ENCODE assay signal across 8 cellular contexts in genomic region chr17:72119963-72120877, GRCh38. TPM values are rescaled to one million over a fixed set of nuclear protein-coding genes. Genes with fewer than 3 reads are reported as not detected.
A peak's percentile ranks its signal among the peaks of the same experiment; 100 is the strongest.
DNase-seq lines count a peak whose midpoint lies in the region; ATAC-seq lines count a peak whose summit lies in the region.

No MANE protein-coding gene starts in this region.

- ATAC-seq in GM19351 (IDR thresholded peaks at IDR 0.05; ENCODE audit: unreplicated experiment), result peak; percentile 5
- ATAC-seq in naive thymus-derived CD4-positive, alpha-beta T cell, result no peak
- ATAC-seq in stimulated activated naive CD8-positive, alpha-beta T cell treated with anti-CD3 and anti-CD28 coated beads, Interleukin-15, Interleukin-2, amounts not matched to agents 100 U/mL and 50 U/mL, for 24 hours, result no peak

- H3K4me1 ChIP-seq in ACC112 (ENCODE audit: control insufficient read depth, insufficient read depth, low read length, unreplicated experiment) (peaks cover 12% of the 10 kb centered on the region), NT2/D1 (ENCODE audit: insufficient read depth, insufficient read length) (peaks cover 9% of the 10 kb centered on the region)
- H3K4me1 ChIP-seq in naive thymus-derived CD4-positive, alpha-beta T cell (ENCODE audit: control insufficient read depth in 2 of 2, insufficient read depth in 2 of 2, low read length in 2 of 2), result no peaks in the 10 kb centered on the region

- H3K27ac Mint-ChIP-seq in naive thymus-derived CD4-positive, alpha-beta T cell, result peak overlapping the region in 1 of 9 donors; percentile 55

- H3K27me3 Mint-ChIP-seq in naive thymus-derived CD4-positive, alpha-beta T cell, result peaks cover 63 to 80% (median 75%) of the 10 kb centered on the region in 5 donors

- H3K4me3 ChIP-seq in ACC112 (ENCODE audit: low read depth, low read length) (peak overlapping the region; percentile 80), NT2/D1 (ENCODE audit: insufficient read length, low read depth) (peak overlapping the region; percentile 55)
- H3K4me3 ChIP-seq in naive thymus-derived CD4-positive, alpha-beta T cell (ENCODE audit: low read length), result no peak overlapping the region

- peaks cover 8 to 29% (median 14%) of the 10 kb centered on the region in 7 donors for H3K4me1 Mint-ChIP-seq in naive thymus-derived CD4-positive, alpha-beta T cell

- intact Hi-C loops in naive thymus-derived CD4-positive, alpha-beta T cell (cut with micrococcal nuclease), result loop anchor here in 1 of 2 donors (5.0 kb wide), 1 partner anchor 1483 kb away; no protein-coding TSS in a partner anchor

- POLR2A ChIA-PET in naive thymus-derived CD4-positive, alpha-beta T cell (lab: Charles Lee), result no interaction called here

- H3K36me3 Mint-ChIP-seq in naive thymus-derived CD4-positive, alpha-beta T cell, result peaks cover 0 to 17% (median 5%) of the 10 kb centered on the region in 5 donors

- peak overlapping the region; percentile 70 for H3K9ac ChIP-seq in NT2/D1 (ENCODE audit: insufficient read length, low read depth)

- peaks cover 0 to 10% (median 0%) of the 10 kb centered on the region in 11 donors for H3K9me3 Mint-ChIP-seq in naive thymus-derived CD4-positive, alpha-beta T cell

- CTCF ChIA-PET in naive thymus-derived CD4-positive, alpha-beta T cell (lab: Charles Lee), result no interaction called here

- peak overlapping the region in 4 of 10 donors; percentile 16 to 45 (median 27) for H3K4me3 Mint-ChIP-seq in naive thymus-derived CD4-positive, alpha-beta T cell

- peak overlapping the region; percentile 70 for H2AFZ ChIP-seq in ACC112 (ENCODE audit: low read length, unreplicated experiment)

- H3K36me3 ChIP-seq in ACC112 (ENCODE audit: insufficient read depth, low read length) (no peaks in the 10 kb centered on the region), NT2/D1 (ENCODE audit: insufficient read depth, insufficient read length, low read length) (peaks cover 19% of the 10 kb centered on the region)
- H3K36me3 ChIP-seq in naive thymus-derived CD4-positive, alpha-beta T cell (ENCODE audit: control insufficient read depth in 2 of 3, insufficient read depth in 3 of 3, low read length in 3 of 3), result no peaks in the 10 kb centered on the region

- H3K27ac ChIP-seq in ACC112 (ENCODE audit: low read depth, low read length), result no peak overlapping the region
- peak overlapping the region; percentile 79 for H3K27ac ChIP-seq in epithelial cell of prostate
- H3K27ac ChIP-seq in naive thymus-derived CD4-positive, alpha-beta T cell (ENCODE audit: low read depth, low read length), result no peak overlapping the region

- no peaks in the 10 kb centered on the region for H3K9me3 ChIP-seq in NT2/D1 (ENCODE audit: insufficient read depth, low read length)
- no peaks in the 10 kb centered on the region for H3K9me3 ChIP-seq in naive thymus-derived CD4-positive, alpha-beta T cell (ENCODE audit: control insufficient read depth in 2 of 3, low read length in 3 of 3)

- no peaks in the 10 kb centered on the region for H3K79me2 ChIP-seq in ACC112 (ENCODE audit: control insufficient read depth, insufficient read depth, low read length, unreplicated experiment)

- H3K27me3 ChIP-seq in ACC112 (ENCODE audit: insufficient read depth, low read length) (peaks cover 40% of the 10 kb centered on the region), NT2/D1 (ENCODE audit: insufficient read depth, insufficient read length) (peaks cover 57% of the 10 kb centered on the region)
- peaks cover 9% of the 10 kb centered on the region in 2 donors for H3K27me3 ChIP-seq in naive thymus-derived CD4-positive, alpha-beta T cell (ENCODE audit: control insufficient read depth in 2 of 2, insufficient read depth in 2 of 2, low read length in 2 of 2)

- DNase-seq in NT2/D1 (ENCODE audit: low read depth, low spot score) (no peak), epithelial cell of prostate (ENCODE audit: low read depth, low spot score) (no peak), myocyte (ENCODE audit: low read depth) (peak; percentile 69)
- DNase-seq in naive thymus-derived CD4-positive, alpha-beta T cell, result no peak
- no peak for DNase-seq in stimulated activated naive CD8-positive, alpha-beta T cell treated with anti-CD3 and anti-CD28 coated beads, Interleukin-15, Interleukin-2, amounts not matched to agents 100 U/mL and 50 U/mL, for 24 hours
- no peak for DNase-seq in activated CD4-positive, CD25-positive, alpha-beta regulatory T cell treated with anti-CD3 and anti-CD28 coated beads, Interleukin-2, amount 50 U/mL, for 72 hours

RNA-seq across cellular contexts. Expression of gene SOX9, which starts 0.6 kb away (rescaled TPM):
- total RNA-seq in myocyte, result 2.4 and 2.7 TPM in 2 replicates
- 4.4 TPM for polyA plus RNA-seq in myocyte (2012)
- not detected for total RNA-seq in naive thymus-derived CD4-positive, alpha-beta T cell
- not detected for polyA plus RNA-seq in naive thymus-derived CD4-positive, alpha-beta T cell
